In the genomic region with DNA sequence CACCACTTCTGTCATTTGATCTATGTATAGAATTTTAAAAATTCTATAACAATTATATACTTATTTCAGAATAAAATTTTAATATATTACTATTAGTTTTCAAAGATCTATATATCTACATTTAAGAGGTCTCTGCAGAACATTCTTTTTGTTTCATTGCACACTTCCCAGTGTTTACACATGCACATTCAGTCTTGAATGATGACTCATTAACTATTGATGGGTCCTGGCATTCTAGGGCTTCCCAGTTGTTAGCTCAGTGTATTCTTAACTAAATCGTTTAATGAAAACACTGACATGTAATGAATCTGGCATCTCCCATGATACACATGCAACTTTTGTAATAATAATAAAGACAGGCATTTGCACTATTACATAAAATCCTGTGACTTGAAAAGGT, we compare ENCODE assay signal across 20 cellular contexts.
DNase-seq lines count a peak whose midpoint lies in the region; ATAC-seq lines count a peak whose summit lies in the region.
"Had no signal": no experiment of that assay in that cellular context is flagged by ENCODE, and none has a peak within 500 bp of the region (broad histone marks: within the 10 kb centered on the region; RNA-seq: fewer than 3 reads in every experiment).

No MANE protein-coding gene starts in this region.

- H3K4me3 ChIP-seq in right cardiac atrium (ENCODE audit: low read length): no peak overlapping the region
- H3K4me3 ChIP-seq: body of pancreas, left ventricle myocardium inferior, transverse colon had no signal

- H3K27ac Mint-ChIP-seq in effector memory CD8-positive, alpha-beta T cell: peak overlapping the region in 1 of 2 donors; percentile 76

- H3K27me3 ChIP-seq in right cardiac atrium (ENCODE audit: control insufficient read depth, insufficient read depth): no peaks in the 10 kb centered on the region
- H3K27me3 ChIP-seq: body of pancreas, transverse colon had no signal

- no peak overlapping the region for H3K4me3 Mint-ChIP-seq in effector memory CD8-positive, alpha-beta T cell
- H3K4me3 Mint-ChIP-seq: CD4-positive, alpha-beta T cell; naive thymus-derived CD4-positive, alpha-beta T cell had no signal

- no peak overlapping the region for H3K27ac ChIP-seq in right cardiac atrium (ENCODE audit: low read length)
- H3K27ac ChIP-seq: body of pancreas, left ventricle myocardium inferior, transverse colon, WERI-Rb-1 had no signal

- no peaks in the 10 kb centered on the region for H3K9me3 ChIP-seq in right cardiac atrium (ENCODE audit: control insufficient read depth, low read length)
- H3K9me3 ChIP-seq: body of pancreas, left ventricle myocardium inferior, transverse colon had no signal

- intact Hi-C loops in right cardiac atrium (cut with DNase I): no loop called here

- DNase-seq in EH (ENCODE audit: low read depth): peak; percentile 70
- DNase-seq in M059J (ENCODE audit: low read depth): peak; percentile 63
- DNase-seq in dermis blood vessel endothelial cell: peak; percentile 30
- DNase-seq in kidney glomerular epithelial cell (lab: John Stamatoyannopoulos, UW): peak; percentile 41
- DNase-seq in right cardiac atrium: no peak
- no peak for DNase-seq in effector memory CD8-positive, alpha-beta T cell
- DNase-seq: activated effector memory CD4-positive, alpha-beta T cell treated with anti-CD3 and anti-CD28 coated beads, Interleukin-2, amount 50 U/mL, for 16 hours; body of pancreas; CD4-positive, alpha-beta T cell; GDM1; head of caudate nucleus; left ventricle myocardium inferior; naive thymus-derived CD4-positive, alpha-beta T cell; NCI-H1105; NCI-H226; stimulated activated CD4-positive, alpha-beta T cell treated with anti-CD3 and anti-CD28 coated beads, Interleukin-2, amount 100 ng/mL, for 48 hours; transverse colon; WERI-Rb-1 had no signal

- ATAC-seq in GM18519 (IDR thresholded peaks at IDR 0.05; ENCODE audit: low FRiP score, unreplicated experiment) (no peak), right cardiac atrium (no peak), HG03039 (IDR thresholded peaks at IDR 0.05; ENCODE audit: unreplicated experiment) (no peak)
- no peak for ATAC-seq in effector memory CD8-positive, alpha-beta T cell (replicated peaks)
- ATAC-seq: body of pancreas; naive thymus-derived CD4-positive, alpha-beta T cell had no signal

- H3K4me1 ChIP-seq in right cardiac atrium (ENCODE audit: control insufficient read depth, insufficient read depth, low read length): peaks cover 3% of the 10 kb centered on the region
- H3K4me1 ChIP-seq: body of pancreas, transverse colon had no signal

- H3K4me1 Mint-ChIP-seq in effector memory CD8-positive, alpha-beta T cell (ENCODE audit: low read depth in 2 of 2): peaks cover 6 to 34% of the 10 kb centered on the region in 2 donors

- 73% methylated on average over 1 of the region's 1 CpG for WGBS in right cardiac atrium

- H3K27me3 Mint-ChIP-seq in effector memory CD8-positive, alpha-beta T cell: no peaks in the 10 kb centered on the region
- H3K27me3 Mint-ChIP-seq: CD4-positive, alpha-beta T cell; naive thymus-derived CD4-positive, alpha-beta T cell had no signal

- H3K9me3 Mint-ChIP-seq in effector memory CD8-positive, alpha-beta T cell: no peaks in the 10 kb centered on the region
- H3K9me3 Mint-ChIP-seq: CD4-positive, alpha-beta T cell; naive thymus-derived CD4-positive, alpha-beta T cell had no signal

- peaks cover 45% of the 10 kb centered on the region for H3K36me3 Mint-ChIP-seq in effector memory CD8-positive, alpha-beta T cell (ENCODE audit: insufficient read depth)

Comparison
In these comparisons a context has a peak if more than half of its experiments do, and no peak if none do; other contexts are left out.
1. DNase-seq: peak in EH (single experiment), M059J (single experiment), dermis blood vessel endothelial cell (single experiment) and kidney glomerular epithelial cell (single experiment); none in right cardiac atrium (0 of 3) and effector memory CD8-positive, alpha-beta T cell (0 of 3).